ENCODE assay signal across 10 cellular contexts in genomic region chr22:36155702-36156101, GRCh38. TPM values are rescaled to one million over a fixed set of nuclear protein-coding genes. Genes with fewer than 3 reads are reported as not detected.
DNase-seq lines count a peak whose midpoint lies in the region; ATAC-seq and TF ChIP-seq lines count a peak whose summit lies in the region.
"Had no signal": no experiment of that assay in that cellular context is flagged by ENCODE, and none has a peak within 500 bp of the region (broad histone marks: within the 10 kb centered on the region; RNA-seq: fewer than 3 reads in every experiment).

No MANE protein-coding gene starts in this region.

- 58 to 78% methylated on average over 5 to 6 of the region's 7 CpGs for WGBS in esophagus squamous epithelium, 2 donors
- WGBS in upper lobe of left lung, 2 donors, result 0 to 38% methylated on average over 1 to 7 of the region's 7 CpGs

- peak in 3 of 4 donors; percentile 74 to 91 (median 85) for TF ChIP-seq EP300 in upper lobe of left lung (IDR thresholded peaks at IDR 0.05)

- DNase-seq in activated T-cell treated with anti-CD3 and anti-CD28 coated beads, Interleukin-2, amount 50 U/mL, for 24 hours, result no peak
- no peak for DNase-seq in activated T-cell treated with anti-CD3 and anti-CD28 coated beads, Interleukin-2, amount 50 U/mL, for 1 hour
- DNase-seq in esophagus squamous epithelium (lab: John Stamatoyannopoulos, UW) (no peak), upper lobe of left lung (peak in 1 of 2 donors; percentile 74), COLO668 (lab: John Stamatoyannopoulos, UW; ENCODE audit: unreplicated experiment) (no peak)
- no peak for DNase-seq in naive thymus-derived CD4-positive, alpha-beta T cell
- DNase-seq: activated gamma-delta T cell; NK-92 treated with Interleukin-12 subunit alpha and Interleukin-12 subunit beta, amount 100 ng/mL, for 24 hours had no signal

- H3K4me3 ChIP-seq in esophagus squamous epithelium, result peak overlapping the region in 3 of 4 donors; percentile 46 to 67 (median 46)
- H3K4me3 ChIP-seq in naive thymus-derived CD4-positive, alpha-beta T cell (ENCODE audit: low read length), result peak overlapping the region; percentile 59
- peak overlapping the region in 3 of 4 donors; percentile 35 to 62 (median 60) for H3K4me3 ChIP-seq in upper lobe of left lung

- H3K4me1 ChIP-seq in esophagus squamous epithelium (peaks cover 46 to 94% (median 68%) of the 10 kb centered on the region in 3 donors), upper lobe of left lung (peaks cover 86 to 90% (median 87%) of the 10 kb centered on the region in 4 donors)
- peaks cover 61 to 73% of the 10 kb centered on the region in 2 donors for H3K4me1 ChIP-seq in naive thymus-derived CD4-positive, alpha-beta T cell (ENCODE audit: control insufficient read depth in 2 of 2, insufficient read depth in 2 of 2, low read length in 2 of 2)

- peak overlapping the region; percentile 90 for H3K4me3 Mint-ChIP-seq in activated T-cell treated with anti-CD3 and anti-CD28 coated beads, Interleukin-2, amount 50 U/mL, for 24 hours
- peak overlapping the region; percentile 89 to 98 (median 97) for H3K4me3 Mint-ChIP-seq in naive thymus-derived CD4-positive, alpha-beta T cell

- ATAC-seq in naive thymus-derived CD4-positive, alpha-beta T cell, result no peak
- ATAC-seq in upper lobe of left lung (ENCODE audit: low FRiP score in 2 of 2) (peak; percentile 71 to 72), GM21737 (IDR thresholded peaks at IDR 0.05; ENCODE audit: unreplicated experiment) (no peak), GM18867 (IDR thresholded peaks at IDR 0.05; ENCODE audit: unreplicated experiment) (no peak)

- intact Hi-C loops in esophagus squamous epithelium (cut with DNase I), result loop anchor here (10.0 kb wide), 1 partner anchor 69 kb away; no protein-coding TSS in a partner anchor
- intact Hi-C loops in naive thymus-derived CD4-positive, alpha-beta T cell (cut with micrococcal nuclease), result loop anchor here in 1 of 2 donors (2.0 kb wide), 1 partner anchor 83 kb away; the partner anchor contains the start of gene APOL2

- H3K4me1 Mint-ChIP-seq in activated T-cell treated with anti-CD3 and anti-CD28 coated beads, Interleukin-2, amount 50 U/mL, for 24 hours (ENCODE audit: low read depth), result peaks cover 94% of the 10 kb centered on the region
- peaks cover 76 to 99% (median 86%) of the 10 kb centered on the region in 7 donors for H3K4me1 Mint-ChIP-seq in naive thymus-derived CD4-positive, alpha-beta T cell

- H3K36me3 ChIP-seq in esophagus squamous epithelium (no peaks in the 10 kb centered on the region), upper lobe of left lung (no peaks in the 10 kb centered on the region)
- H3K36me3 ChIP-seq in naive thymus-derived CD4-positive, alpha-beta T cell (ENCODE audit: control insufficient read depth in 2 of 3, insufficient read depth in 3 of 3, low read length in 3 of 3), result peaks cover 0 to 6% (median 3%) of the 10 kb centered on the region in 3 experiments

- no peaks in the 10 kb centered on the region for H3K9me3 ChIP-seq in esophagus squamous epithelium
- no peaks in the 10 kb centered on the region for H3K9me3 ChIP-seq in naive thymus-derived CD4-positive, alpha-beta T cell (ENCODE audit: control insufficient read depth in 2 of 3, low read length in 3 of 3)
- H3K9me3 ChIP-seq in upper lobe of left lung, result no peaks in the 10 kb centered on the region

- no peaks in the 10 kb centered on the region for H3K27me3 Mint-ChIP-seq in activated T-cell treated with anti-CD3 and anti-CD28 coated beads, Interleukin-2, amount 50 U/mL, for 24 hours
- H3K27me3 Mint-ChIP-seq in naive thymus-derived CD4-positive, alpha-beta T cell, result no peaks in the 10 kb centered on the region

- no peak for TF ChIP-seq CTCF in esophagus squamous epithelium (IDR thresholded peaks at IDR 0.05)
- TF ChIP-seq CTCF in upper lobe of left lung (IDR thresholded peaks at IDR 0.05), result peak in 1 of 6 experiments; percentile 28

- TF ChIP-seq POLR2A in esophagus squamous epithelium (IDR thresholded peaks at IDR 0.05) (no peak), upper lobe of left lung (IDR thresholded peaks at IDR 0.05) (peak in 1 of 4 donors; percentile 41)

- no peaks in the 10 kb centered on the region for H3K9me3 Mint-ChIP-seq in activated T-cell treated with anti-CD3 and anti-CD28 coated beads, Interleukin-2, amount 50 U/mL, for 24 hours
- peaks cover 0 to 8% (median 3%) of the 10 kb centered on the region in 11 donors for H3K9me3 Mint-ChIP-seq in naive thymus-derived CD4-positive, alpha-beta T cell

- CTCF ChIA-PET in naive thymus-derived CD4-positive, alpha-beta T cell (lab: Charles Lee), result interaction anchor here (1.2 to 1.4 kb wide), 2 partner anchors 24 to 26 kb away, joined by 5 to 6 read pairs; no protein-coding TSS in a partner anchor

- POLR2A ChIA-PET in naive thymus-derived CD4-positive, alpha-beta T cell (lab: Charles Lee), result interaction anchor here (1.0 to 1.5 kb wide), 2 partner anchors 8 to 10 kb away, joined by 3 to 5 read pairs; no protein-coding TSS in a partner anchor

- H3K27ac Mint-ChIP-seq in activated T-cell treated with anti-CD3 and anti-CD28 coated beads, Interleukin-2, amount 50 U/mL, for 24 hours, result peak overlapping the region; percentile 100
- H3K27ac Mint-ChIP-seq in naive thymus-derived CD4-positive, alpha-beta T cell, result peak overlapping the region; percentile 62 to 99 (median 98)

- no peaks in the 10 kb centered on the region for H3K27me3 ChIP-seq in esophagus squamous epithelium
- no peaks in the 10 kb centered on the region for H3K27me3 ChIP-seq in naive thymus-derived CD4-positive, alpha-beta T cell (ENCODE audit: control insufficient read depth in 2 of 2, insufficient read depth in 2 of 2, low read length in 2 of 2)
- no peaks in the 10 kb centered on the region for H3K27me3 ChIP-seq in upper lobe of left lung

- H3K27ac ChIP-seq in esophagus squamous epithelium (peak overlapping the region; percentile 89 to 96 (median 92)), upper lobe of left lung (peak overlapping the region; percentile 91 to 95 (median 93))
- peak overlapping the region; percentile 96 for H3K27ac ChIP-seq in naive thymus-derived CD4-positive, alpha-beta T cell (ENCODE audit: low read depth, low read length)

- peaks cover 37% of the 10 kb centered on the region for H3K36me3 Mint-ChIP-seq in activated T-cell treated with anti-CD3 and anti-CD28 coated beads, Interleukin-2, amount 50 U/mL, for 24 hours (ENCODE audit: low read depth)
- peaks cover 16 to 87% (median 33%) of the 10 kb centered on the region in 5 donors for H3K36me3 Mint-ChIP-seq in naive thymus-derived CD4-positive, alpha-beta T cell

RNA-seq across cellular contexts. Expression of gene APOL3, which starts 4.9 kb away (rescaled TPM):
- total RNA-seq in esophagus squamous epithelium (10 to 100 TPM in 2 of 4 donors, 1 to 10 TPM in 2; 6.8 to 48.1 (median 17.0) TPM), upper lobe of left lung (10 to 100 TPM; 40.4 to 88.0 (median 54.5) TPM)
- 100 to 1,000 TPM; 121 to 212 (median 175) TPM for total RNA-seq in naive thymus-derived CD4-positive, alpha-beta T cell
- polyA plus RNA-seq in naive thymus-derived CD4-positive, alpha-beta T cell, result 10 to 100 TPM; 56.9 to 83.9 TPM

RNA-seq across cellular contexts. Expression of gene APOL4, which starts 45.9 kb away (rescaled TPM):
- 10 to 100 TPM in 1 of 4 donors, 1 to 10 TPM in 2, under 1 TPM in 1; 0.45 to 10.3 (median 2.1) TPM for total RNA-seq in esophagus squamous epithelium
- total RNA-seq in naive thymus-derived CD4-positive, alpha-beta T cell, result 1 to 10 TPM in 1 of 5 experiments, not detected in 4; 1.2 TPM
- not detected for polyA plus RNA-seq in naive thymus-derived CD4-positive, alpha-beta T cell
- total RNA-seq in upper lobe of left lung, result 10 to 100 TPM in 3 of 6 donors, 1 to 10 TPM in 3; 5.4 to 24.7 (median 10.2) TPM

Comparison
In these comparisons a context has a peak if more than half of its experiments do, and no peak if none do; other contexts are left out.
1. ATAC-seq: peak in upper lobe of left lung (2 of 2); none in naive thymus-derived CD4-positive, alpha-beta T cell (single experiment), GM21737 (single experiment) and GM18867 (single experiment).
2. Peak in every context shown above with its lines, with median percentiles within 50 percentile points of each other: H3K27ac ChIP-seq and H3K4me3 ChIP-seq.